ENCODE assay signal across 22 cellular contexts in genomic region chr11:71078482-71078881, GRCh38.
DNase-seq lines count a peak whose midpoint lies in the region; ATAC-seq and TF ChIP-seq lines count a peak whose summit lies in the region.
"Had no signal": no experiment of that assay in that cellular context is flagged by ENCODE, and none has a peak within 500 bp of the region (broad histone marks: within the 10 kb centered on the region; RNA-seq: fewer than 3 reads in every experiment).

No MANE protein-coding gene starts in this region.

- H3K27me3 ChIP-seq in HCT116 (ENCODE audit: insufficient read depth, low read length) (no peaks in the 10 kb centered on the region), PC-3 (ENCODE audit: low read length) (no peaks in the 10 kb centered on the region), left lung (no peaks in the 10 kb centered on the region)

- no peak for TF ChIP-seq POLR2A in HCT116 (IDR thresholded peaks at IDR 0.05; ENCODE audit: borderline replicate concordance, extremely low read depth, insufficient read depth, insufficient read length)

- no peak overlapping the region for H3K27ac ChIP-seq in HCT116 (ENCODE audit: low read depth, low read length)
- no peak overlapping the region for H3K27ac ChIP-seq in PC-3 (ENCODE audit: low read length)
- H3K27ac ChIP-seq in left lung = no peak overlapping the region
- H3K27ac ChIP-seq: RWPE1, tibial artery, VCaP had no signal

- H3K36me3 ChIP-seq in HCT116 (ENCODE audit: control insufficient read depth in 1 of 2, insufficient read depth in 2 of 2, low read length in 2 of 2) (no peaks in the 10 kb centered on the region), PC-3 (ENCODE audit: low read depth, low read length) (peaks cover 4% of the 10 kb centered on the region; the same call in 1 of the 2 replicates), left lung (no peaks in the 10 kb centered on the region)
- H3K36me3 ChIP-seq: HAP-1, tibial artery had no signal

- H3K4me1 ChIP-seq in HCT116 (ENCODE audit: control insufficient read depth in 1 of 2, insufficient read depth in 2 of 2, low read length in 2 of 2) (peaks cover 0 to 7% of the 10 kb centered on the region in 2 experiments; a peak in 1 of 4 replicates), PC-3 (ENCODE audit: insufficient read depth, low read length) (peaks cover 6% of the 10 kb centered on the region; the same call in 1 of the 2 replicates), left lung (no peaks in the 10 kb centered on the region)
- H3K4me1 ChIP-seq: HAP-1, tibial artery had no signal

- no peaks in the 10 kb centered on the region for H4K20me1 ChIP-seq in HCT116 (ENCODE audit: insufficient read depth)
- H4K20me1 ChIP-seq in PC-3 (ENCODE audit: low read length) = no peaks in the 10 kb centered on the region

- H3K9ac ChIP-seq in HCT116 (ENCODE audit: low read length) = no peak overlapping the region
- no peak overlapping the region for H3K9ac ChIP-seq in PC-3 (ENCODE audit: low read length)

- H3K4me2 ChIP-seq in HCT116 (ENCODE audit: low read length) (no peak overlapping the region), PC-3 (ENCODE audit: low read length) (no peak overlapping the region)

- no peak for TF ChIP-seq CTCF in HCT116 (IDR thresholded peaks at IDR 0.05 in 2 of 3, conservative IDR thresholded peaks at IDR 0.05 in 1 of 3; ENCODE audit: borderline replicate concordance in 1 of 3, insufficient read depth in 1 of 3, low read depth in 2 of 3, low read length in 2 of 3)
- TF ChIP-seq CTCF in PC-3 (conservative IDR thresholded peaks at IDR 0.05; ENCODE audit: low read depth, low read length) = no peak
- no peak for TF ChIP-seq CTCF in epithelial cell of esophagus (IDR thresholded peaks at IDR 0.05; ENCODE audit: insufficient read depth, low read depth, low read length, missing control alignments)
- TF ChIP-seq CTCF in left lung (IDR thresholded peaks at IDR 0.05) = no peak

- no peaks in the 10 kb centered on the region for H3K9me3 Mint-ChIP-seq in activated CD8-positive, alpha-beta T cell treated with anti-CD3 and anti-CD28 coated beads, Interleukin-2, amount 10 ng/mL, durations not matched to agents 7 days and 5 days (ENCODE audit: insufficient read depth)
- H3K9me3 Mint-ChIP-seq: activated CD4-positive, alpha-beta memory T cell treated with anti-CD3 and anti-CD28 coated beads for 36 hours; neural crest cell; T-cell had no signal

- no peak for TF ChIP-seq RAD21 in HCT116 (IDR thresholded peaks at IDR 0.05; ENCODE audit: low read depth)

- intact Hi-C loops in HCT116 (cut with micrococcal nuclease) = no loop called here
- intact Hi-C loops in PC-3 (cut with micrococcal nuclease) = no loop called here
- intact Hi-C loops in left lung (cut with DNase I) = no loop called here

- peak; percentile 14 for DNase-seq in COR-L47 (lab: John Stamatoyannopoulos, UW)
- peak; percentile 18 for DNase-seq in HCT116 (ENCODE audit: low read depth, low spot score)
- DNase-seq in PC-3 = peak; percentile 50
- DNase-seq in epithelial cell of esophagus (ENCODE audit: low read depth) = peak; percentile 54
- no peak for DNase-seq in activated CD8-positive, alpha-beta T cell treated with anti-CD3 and anti-CD28 coated beads, Interleukin-2, amount 10 ng/mL, durations not matched to agents 7 days and 5 days
- DNase-seq in cerebellum (ENCODE audit: low spot score) = no peak
- DNase-seq in left lung = no peak
- no peak for DNase-seq in hippocampal formation (lab: John Stamatoyannopoulos, UW)
- DNase-seq: activated CD4-positive, alpha-beta memory T cell treated with anti-CD3 and anti-CD28 coated beads for 36 hours; activated T-cell treated with anti-CD3 and anti-CD28 coated beads, Interleukin-2, amount 50 U/mL, for 48 hours; Calu3; Kasumi-1; midbrain; NCI-H1930; NCI-H524 treated with DMSO at 0.1 percent for 48 hours; stimulated activated naive CD4-positive, alpha-beta T cell; T-cell; tibial artery had no signal

- no peaks in the 10 kb centered on the region for H3K36me3 Mint-ChIP-seq in activated CD8-positive, alpha-beta T cell treated with anti-CD3 and anti-CD28 coated beads, Interleukin-2, amount 10 ng/mL, durations not matched to agents 7 days and 5 days (ENCODE audit: low read depth)
- H3K36me3 Mint-ChIP-seq: activated CD4-positive, alpha-beta memory T cell treated with anti-CD3 and anti-CD28 coated beads for 36 hours; T-cell had no signal

- POLR2A ChIA-PET in HCT116 (lab: Charles Lee) = no interaction called here
- POLR2A ChIA-PET in PC-3 (lab: Charles Lee; ENCODE audit: unreplicated experiment) = no interaction called here
- POLR2A ChIA-PET in activated CD8-positive, alpha-beta T cell treated with anti-CD3 and anti-CD28 coated beads, Interleukin-2, amount 10 ng/mL, durations not matched to agents 7 days and 5 days (lab: Charles Lee) = no interaction called here

- H3K9me2 ChIP-seq in HCT116 (ENCODE audit: insufficient read depth) = no peaks in the 10 kb centered on the region
- no peaks in the 10 kb centered on the region for H3K9me2 ChIP-seq in PC-3 (replicated peaks; ENCODE audit: low read length)

- no peak overlapping the region for H3K4me3 Mint-ChIP-seq in activated CD8-positive, alpha-beta T cell treated with anti-CD3 and anti-CD28 coated beads, Interleukin-2, amount 10 ng/mL, durations not matched to agents 7 days and 5 days
- H3K4me3 Mint-ChIP-seq: activated CD4-positive, alpha-beta memory T cell treated with anti-CD3 and anti-CD28 coated beads for 36 hours; neural crest cell; T-cell had no signal

- BruUV-seq in HCT116 (replicated peaks; lab: Mats Ljungman, UMichigan) (no TSS peak), PC-3 (replicated peaks; lab: Mats Ljungman, UMichigan) (no TSS peak)

- H3K79me2 ChIP-seq in HCT116 (ENCODE audit: insufficient read depth, low read length) (no peaks in the 10 kb centered on the region), PC-3 (ENCODE audit: low read length) (no peaks in the 10 kb centered on the region)

- no peaks in the 10 kb centered on the region for H3K27me3 Mint-ChIP-seq in activated CD8-positive, alpha-beta T cell treated with anti-CD3 and anti-CD28 coated beads, Interleukin-2, amount 10 ng/mL, durations not matched to agents 7 days and 5 days (ENCODE audit: low read depth)

- RAD21 ChIA-PET in HCT116 (lab: Charles Lee; ENCODE audit: low non-redundant PET in 1 of 2, low total read pairs in 2 of 2, uncharacterized antibody in 2 of 2, unreplicated experiment in 2 of 2) = no interaction called here

- CTCF ChIA-PET in HCT116 (lab: Charles Lee) (interaction anchor here (2.7 kb wide), 1 partner anchor 8 kb away, joined by 7 read pairs; no protein-coding TSS in a partner anchor), PC-3 (lab: Charles Lee) (no interaction called here)
- CTCF ChIA-PET in activated CD8-positive, alpha-beta T cell treated with anti-CD3 and anti-CD28 coated beads, Interleukin-2, amount 10 ng/mL, durations not matched to agents 7 days and 5 days (lab: Charles Lee) = no interaction called here

- H3K9me3 ChIP-seq in HCT116 (ENCODE audit: control insufficient read depth in 1 of 2, insufficient read depth in 1 of 2, low read depth in 1 of 2, low read length in 2 of 2) (no peaks in the 10 kb centered on the region), PC-3 (ENCODE audit: low read length) (no peaks in the 10 kb centered on the region), left lung (no peaks in the 10 kb centered on the region)
- H3K9me3 ChIP-seq: HAP-1 had no signal

- no peaks in the 10 kb centered on the region for H3K4me1 Mint-ChIP-seq in activated CD8-positive, alpha-beta T cell treated with anti-CD3 and anti-CD28 coated beads, Interleukin-2, amount 10 ng/mL, durations not matched to agents 7 days and 5 days (ENCODE audit: low read depth)
- H3K4me1 Mint-ChIP-seq: neural crest cell, T-cell had no signal

- H3K27ac Mint-ChIP-seq in activated CD8-positive, alpha-beta T cell treated with anti-CD3 and anti-CD28 coated beads, Interleukin-2, amount 10 ng/mL, durations not matched to agents 7 days and 5 days = no peak overlapping the region
- H3K27ac Mint-ChIP-seq: activated CD4-positive, alpha-beta memory T cell treated with anti-CD3 and anti-CD28 coated beads for 36 hours; T-cell had no signal

- H2AFZ ChIP-seq in HCT116 (ENCODE audit: low read depth, low read length, poor library complexity, severe bottlenecking) (no peak overlapping the region), PC-3 (ENCODE audit: low read length) (no peak overlapping the region)

- ATAC-seq in HCT116 (no peak), PC-3 (no peak), left lung (no peak)
- no peak for ATAC-seq in activated CD8-positive, alpha-beta T cell treated with anti-CD3 and anti-CD28 coated beads, Interleukin-2, amount 10 ng/mL, durations not matched to agents 7 days and 5 days
- ATAC-seq: T-cell had no signal

- H3K4me3 ChIP-seq in HCT116 (replicated peaks in 1 of 2; ENCODE audit: low read depth in 1 of 2, low read length in 2 of 2) = no peak overlapping the region
- no peak overlapping the region for H3K4me3 ChIP-seq in PC-3 (ENCODE audit: low read length)
- no peak overlapping the region for H3K4me3 ChIP-seq in epithelial cell of esophagus (ENCODE audit: low read length)
- no peak overlapping the region for H3K4me3 ChIP-seq in left lung
- H3K4me3 ChIP-seq: HAP-1, tibial artery had no signal

- no peaks in the 10 kb centered on the region for H3F3A ChIP-seq in PC-3 (ENCODE audit: low read length, unreplicated experiment)

TF ChIP-seq in HCT116, 20 proteins besides CTCF, POLR2A, EP300 and RAD21 (continues in another document):
- no peak for TF ChIP-seq FOSL1 (IDR thresholded peaks at IDR 0.05; ENCODE audit: low read depth)
- no peak for TF ChIP-seq YY1 (IDR thresholded peaks at IDR 0.05; ENCODE audit: extremely low read depth, insufficient replicate concordance, low read depth, low read length)
- no peak for TF ChIP-seq ZFX (IDR thresholded peaks at IDR 0.05)
- TF ChIP-seq ZNF274 (IDR thresholded peaks at IDR 0.05; ENCODE audit: low read depth, low read length) = no peak
- TF ChIP-seq JUND (IDR thresholded peaks at IDR 0.05) = no peak
- no peak for TF ChIP-seq SP1 (IDR thresholded peaks at IDR 0.05; ENCODE audit: low read depth)
- no peak for TF ChIP-seq CBX3 (IDR thresholded peaks at IDR 0.05; ENCODE audit: low read depth)
- no peak for TF ChIP-seq EGR1 (IDR thresholded peaks at IDR 0.05; ENCODE audit: low read depth)
- TF ChIP-seq ZBTB33 (IDR thresholded peaks at IDR 0.05; ENCODE audit: extremely low read depth, insufficient replicate concordance, low read length) = no peak

Comparison
In these comparisons a context has a peak if more than half of its experiments do, and no peak if none do; other contexts are left out.
1. DNase-seq: peak in COR-L47 (single experiment), HCT116 (single experiment), PC-3 (single experiment) and epithelial cell of esophagus (single experiment); none in activated CD8-positive, alpha-beta T cell treated with anti-CD3 and anti-CD28 coated beads, Interleukin-2, amount 10 ng/mL, durations not matched to agents 7 days and 5 days (single experiment), cerebellum (single experiment), left lung (0 of 2) and hippocampal formation (0 of 2).